ENCODE assay signal across 8 cellular contexts in the genomic region with DNA sequence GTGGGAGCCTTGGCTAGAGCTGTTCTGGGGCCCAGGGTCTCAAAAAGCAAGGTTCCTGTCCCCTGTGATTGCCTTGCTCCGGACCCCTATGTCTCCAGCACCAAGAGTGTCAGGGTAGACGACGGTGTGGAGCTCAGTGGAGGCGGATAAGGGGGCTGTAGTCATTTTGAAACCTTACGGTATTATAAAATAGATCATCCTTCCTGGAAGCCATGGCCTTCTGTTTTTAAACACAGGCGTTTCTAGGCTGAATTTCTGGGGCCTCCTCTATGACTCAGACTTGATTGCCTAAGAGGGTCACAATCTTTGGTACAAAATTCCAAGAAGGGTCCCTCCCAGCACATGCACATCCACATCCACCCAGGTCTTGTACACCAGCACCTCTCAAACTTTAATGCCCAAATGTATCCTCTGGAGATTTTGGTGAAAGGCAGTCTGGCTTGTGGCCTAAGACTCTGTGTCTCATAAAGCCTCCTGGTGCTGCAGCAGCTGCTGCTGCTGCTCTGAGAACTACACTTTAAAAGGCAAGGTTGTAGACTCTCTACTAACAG.
DNase-seq lines count a peak whose midpoint lies in the region; ATAC-seq and TF ChIP-seq lines count a peak whose summit lies in the region.

No MANE protein-coding gene starts in this region.

- no peaks in the 10 kb centered on the region for H3K36me3 Mint-ChIP-seq in activated B cell treated with CpG ODN at 0.5 μM for 24 hours (ENCODE audit: low read depth)
- no peaks in the 10 kb centered on the region for H3K36me3 Mint-ChIP-seq in GM23338 (ENCODE audit: low read depth)

- TF ChIP-seq CTCF in activated B cell treated with CpG ODN at 0.5 μM for 24 hours (IDR thresholded peaks at IDR 0.05) (no peak), heart right ventricle (IDR thresholded peaks at IDR 0.05) (no peak), GM23338 (conservative IDR thresholded peaks at IDR 0.05; ENCODE audit: low read depth in 2 of 2) (no peak)

- no peaks in the 10 kb centered on the region for H3K27me3 Mint-ChIP-seq in activated B cell treated with CpG ODN at 0.5 μM for 24 hours
- H3K27me3 Mint-ChIP-seq in stimulated activated naive CD8-positive, alpha-beta T cell treated with anti-CD3 and anti-CD28 coated beads, Interleukin-15, amount 100 ng/mL, for 72 hours: peaks cover 52% of the 10 kb centered on the region
- peaks cover 4% of the 10 kb centered on the region for H3K27me3 Mint-ChIP-seq in GM23338 (ENCODE audit: insufficient read depth, low read depth, poor library complexity)

- H2AFZ ChIP-seq in GM23338: no peak overlapping the region

- H3K9me3 Mint-ChIP-seq in activated B cell treated with CpG ODN at 0.5 μM for 24 hours (no peaks in the 10 kb centered on the region), GM23338 (peaks cover 9% of the 10 kb centered on the region; the same call in 1 of the 3 replicates)
- peaks cover 19 to 21% of the 10 kb centered on the region in 2 donors for H3K9me3 Mint-ChIP-seq in stimulated activated naive CD8-positive, alpha-beta T cell treated with anti-CD3 and anti-CD28 coated beads, Interleukin-15, amount 100 ng/mL, for 72 hours

- H3K9me3 ChIP-seq in heart right ventricle: peaks cover 0 to 5% (median 0%) of the 10 kb centered on the region in 11 donors

- peaks cover 9% of the 10 kb centered on the region; the same call in 1 of the 2 replicates for H3K9me2 ChIP-seq in GM23338 (ENCODE audit: insufficient read depth)

- ATAC-seq in HG02885 (IDR thresholded peaks at IDR 0.05; ENCODE audit: poor library complexity, unreplicated experiment) (peak; percentile 24), activated B cell treated with CpG ODN at 0.5 μM for 24 hours (ENCODE audit: low read depth) (peak; percentile 16), heart right ventricle (peak; percentile 26 to 85 (median 66)), GM23338 (no peak)
- ATAC-seq in stimulated activated naive CD8-positive, alpha-beta T cell treated with anti-CD3 and anti-CD28 coated beads, Interleukin-15, amount 100 ng/mL, for 72 hours: peak; percentile 87

- no peaks in the 10 kb centered on the region for H4K20me1 ChIP-seq in GM23338 (replicated peaks; ENCODE audit: insufficient read depth)

- no peak overlapping the region for H3K4me2 ChIP-seq in GM23338

- H3K27me3 ChIP-seq in heart right ventricle (no peaks in the 10 kb centered on the region), GM23338 (ENCODE audit: insufficient read depth) (no peaks in the 10 kb centered on the region)

- no peak for DNase-seq in activated B cell treated with CpG ODN at 0.5 μM for 24 hours
- DNase-seq in heart right ventricle: no peak
- peak; percentile 62 to 74 for DNase-seq in stimulated activated naive CD8-positive, alpha-beta T cell treated with anti-CD3 and anti-CD28 coated beads, Interleukin-15, amount 100 ng/mL, for 72 hours
- DNase-seq in substantia nigra (lab: John Stamatoyannopoulos, UW): no peak
- no peak for DNase-seq in GM23338 (ENCODE audit: low spot score)
- no peak for DNase-seq in NCI-H774 (lab: John Stamatoyannopoulos, UW)

- H3K4me3 Mint-ChIP-seq in activated B cell treated with CpG ODN at 0.5 μM for 24 hours: peak overlapping the region; percentile 63
- H3K4me3 Mint-ChIP-seq in stimulated activated naive CD8-positive, alpha-beta T cell treated with anti-CD3 and anti-CD28 coated beads, Interleukin-15, amount 100 ng/mL, for 72 hours: peak overlapping the region; percentile 81
- no peak overlapping the region for H3K4me3 Mint-ChIP-seq in GM23338

- intact Hi-C loops in activated B cell treated with CpG ODN at 0.5 μM for 24 hours (cut with micrococcal nuclease): loop anchor here (10.0 kb wide), 1 partner anchor 503 kb away; the partner anchor contains the start of gene LIMD1
- intact Hi-C loops in heart right ventricle (cut with DNase I): loop anchor here in 3 of 10 donors (5.0 to 10.0 kb wide), 3 partner anchors 107 to 277 kb away; partner anchors contain the start of genes CCR1 (in 2 of the 3) and CCR5 (in 1 of the 3)

- H3K27ac ChIP-seq in heart right ventricle: peak overlapping the region; percentile 44 to 90 (median 70)
- no peak overlapping the region for H3K27ac ChIP-seq in substantia nigra (ENCODE audit: low read depth, low read length, poor library complexity, severe bottlenecking)
- H3K27ac ChIP-seq in GM23338 (ENCODE audit: low read depth): no peak overlapping the region

- H3K79me2 ChIP-seq in GM23338 (replicated peaks; ENCODE audit: insufficient read depth): no peaks in the 10 kb centered on the region

- 71 to 87% methylated on average over 6 of the region's 6 CpGs for WGBS in heart right ventricle, 2 donors

- H3K27ac Mint-ChIP-seq in activated B cell treated with CpG ODN at 0.5 μM for 24 hours (peak overlapping the region; percentile 90), GM23338 (no peak overlapping the region)
- H3K27ac Mint-ChIP-seq in stimulated activated naive CD8-positive, alpha-beta T cell treated with anti-CD3 and anti-CD28 coated beads, Interleukin-15, amount 100 ng/mL, for 72 hours: peak overlapping the region; percentile 98 to 100

- TF ChIP-seq POLR2A in GM10847 (IDR thresholded peaks at IDR 0.05; ENCODE audit: extremely low read depth, insufficient read length): peak; percentile 18

- peaks cover 80% of the 10 kb centered on the region for H3K4me1 Mint-ChIP-seq in activated B cell treated with CpG ODN at 0.5 μM for 24 hours
- H3K4me1 Mint-ChIP-seq in stimulated activated naive CD8-positive, alpha-beta T cell treated with anti-CD3 and anti-CD28 coated beads, Interleukin-15, amount 100 ng/mL, for 72 hours: peaks cover 62% of the 10 kb centered on the region
- H3K4me1 Mint-ChIP-seq in GM23338: no peaks in the 10 kb centered on the region

- POLR2A ChIA-PET in activated B cell treated with CpG ODN at 0.5 μM for 24 hours (lab: Charles Lee): interaction anchor here (0.6 to 1.2 kb wide), 2 partner anchors 89 to 274 kb away, joined by 3 read pairs; no protein-coding TSS in a partner anchor

- no peak overlapping the region for H3K4me3 ChIP-seq in heart right ventricle
- no peak overlapping the region for H3K4me3 ChIP-seq in GM23338

- H3K36me3 ChIP-seq in heart right ventricle (no peaks in the 10 kb centered on the region), GM23338 (ENCODE audit: insufficient read depth) (no peaks in the 10 kb centered on the region)

- H3K4me1 ChIP-seq in heart right ventricle: peaks cover 0 to 88% (median 0%) of the 10 kb centered on the region in 9 donors
- H3K4me1 ChIP-seq in GM23338 (ENCODE audit: insufficient read depth): no peaks in the 10 kb centered on the region

- CTCF ChIA-PET in activated B cell treated with CpG ODN at 0.5 μM for 24 hours (lab: Charles Lee): interaction anchor here (1.0 to 2.3 kb wide), 3 partner anchors 89 to 271 kb away, joined by 3 to 10 read pairs (median 5); partner anchors contain the start of gene CCR1

- no peaks in the 10 kb centered on the region for H3F3A ChIP-seq in GM23338 (replicated peaks; ENCODE audit: low read depth)

Comparison
In these comparisons a context has a peak if more than half of its experiments do, and no peak if none do; other contexts are left out.
1. DNase-seq: peak in stimulated activated naive CD8-positive, alpha-beta T cell treated with anti-CD3 and anti-CD28 coated beads, Interleukin-15, amount 100 ng/mL, for 72 hours (2 of 2); none in activated B cell treated with CpG ODN at 0.5 μM for 24 hours (single experiment), heart right ventricle (0 of 2), substantia nigra (0 of 49), GM23338 (single experiment) and NCI-H774 (single experiment).
2. H3K27ac ChIP-seq: peak in heart right ventricle (10 of 10); none in substantia nigra (single experiment) and GM23338 (single experiment).